Comparison of ENCODE assay signal across 19 cellular contexts in the genomic region with DNA sequence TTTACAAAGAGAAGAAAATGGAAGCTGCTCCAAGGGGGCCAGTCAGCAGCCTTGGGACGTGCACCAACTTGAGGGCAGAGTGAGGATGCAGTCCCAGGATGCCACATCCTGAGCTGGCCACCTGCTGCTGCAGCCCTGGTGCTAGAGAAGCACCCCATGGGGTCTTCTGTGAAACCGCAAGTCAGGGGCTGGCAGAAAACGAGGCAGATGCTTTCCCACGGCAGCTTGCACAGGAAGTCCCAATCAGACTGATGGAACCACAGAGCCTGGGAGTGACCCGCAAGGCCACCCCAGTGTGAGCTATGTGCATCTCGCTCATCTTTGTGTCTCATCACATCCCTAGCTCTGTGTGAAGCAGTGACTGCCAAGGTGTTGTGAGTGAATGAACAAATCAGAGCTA.
A peak's percentile ranks its signal among the peaks of the same experiment; 100 is the strongest.
DNase-seq lines count a peak whose midpoint lies in the region; ATAC-seq, FAIRE-seq and TF ChIP-seq lines count a peak whose summit lies in the region.
"Had no signal": no experiment of that assay in that cellular context is flagged by ENCODE, and none has a peak within 500 bp of the region (broad histone marks: within the 10 kb centered on the region; RNA-seq: fewer than 3 reads in every experiment).

No MANE protein-coding gene starts in this region.

- no peak for FAIRE-seq in H1 (lab: Jason Lieb, UNC)
- FAIRE-seq: G401.6 had no signal

- H3K9me2 ChIP-seq in Loucy (replicated peaks; ENCODE audit: low read depth, low read length), result no peaks in the 10 kb centered on the region

- H2BK120ac ChIP-seq in H1 (replicated peaks; ENCODE audit: low read depth, low read length), result no peak overlapping the region

- peak overlapping the region; percentile 53; the same call in 1 of the 2 replicates for H4K8ac ChIP-seq in H1 (ENCODE audit: extremely low read depth, insufficient read depth, low read length)

- H3K36me3 Mint-ChIP-seq in CD8-positive, alpha-beta T cell, result peaks cover 80% of the 10 kb centered on the region
- peaks cover 4 to 23% of the 10 kb centered on the region in 2 donors for H3K36me3 Mint-ChIP-seq in activated T-cell treated with anti-CD3 and anti-CD28 coated beads, Interleukin-2, amount 50 U/mL, for 72 hours (ENCODE audit: insufficient read depth in 2 of 2)
- H3K36me3 Mint-ChIP-seq in chondrocyte (ENCODE audit: low read depth), result no peaks in the 10 kb centered on the region

- TF ChIP-seq RAD21 in H1 (IDR thresholded peaks at IDR 0.05 in 1 of 2, conservative IDR thresholded peaks at IDR 0.05 in 1 of 2; ENCODE audit: low read depth in 2 of 2, low read length in 2 of 2), result no peak

- DNase-seq in A172 (ENCODE audit: low spot score), result peak; percentile 52
- peak in 1 of 7 experiments; percentile 20 for DNase-seq in CD8-positive, alpha-beta T cell
- no peak for DNase-seq in H1 (ENCODE audit: low read depth in 1 of 2, low spot score in 2 of 2)
- no peak for DNase-seq in activated T-cell treated with anti-CD3 and anti-CD28 coated beads, Interleukin-2, amount 50 U/mL, for 72 hours
- DNase-seq in epidermal melanocyte (ENCODE audit: insufficient read length, low spot score), result no peak
- DNase-seq in chondrocyte (ENCODE audit: low spot score), result no peak
- DNase-seq: GM23248, NCI-H1105 treated with DMSO at 0.1 percent for 48 hours, NCI-H1694, NCI-H2081 treated with DMSO at 0.1 percent for 48 hours, NCI-H510A, NCI-H748 treated with DMSO at 0.1 percent for 48 hours, OCI-M1, SHP77 had no signal

- H3K9ac ChIP-seq in Loucy (ENCODE audit: low read depth, low read length, poor library complexity, severe bottlenecking) (peak overlapping the region; percentile 4), H1 (replicated peaks in 1 of 4; ENCODE audit: extremely low read depth in 1 of 4, low read depth in 3 of 4, low read length in 3 of 4) (no peak overlapping the region)
- H3K9ac ChIP-seq: GM23248 had no signal

- no peaks in the 10 kb centered on the region for H3F3A ChIP-seq in Loucy (ENCODE audit: low read depth)

- CTCF ChIA-PET in CD8-positive, alpha-beta T cell (lab: Charles Lee), result interaction anchor here (1.3 to 8.3 kb wide), 6 partner anchors 12 to 252 kb away, joined by 4 to 131 read pairs (median 4); no protein-coding TSS in a partner anchor
- CTCF ChIA-PET in H1 (lab: Charles Lee; ENCODE audit: partially characterized antibody), result interaction anchor here (0.7 to 12.6 kb wide), 19 partner anchors 9 to 152 kb away, joined by 3 to 99 read pairs (median 3); no protein-coding TSS in a partner anchor

- no peaks in the 10 kb centered on the region for H3K27me3 Mint-ChIP-seq in CD8-positive, alpha-beta T cell (ENCODE audit: low read depth)
- H3K27me3 Mint-ChIP-seq in activated T-cell treated with anti-CD3 and anti-CD28 coated beads, Interleukin-2, amount 50 U/mL, for 72 hours (ENCODE audit: low read depth), result no peaks in the 10 kb centered on the region
- peaks cover 13% of the 10 kb centered on the region for H3K27me3 Mint-ChIP-seq in chondrocyte (ENCODE audit: low read depth)

- no peak overlapping the region for H2BK20ac ChIP-seq in H1 (ENCODE audit: low read length)

- POLR2A ChIA-PET in CD8-positive, alpha-beta T cell (lab: Charles Lee), result interaction anchor here (0.6 to 1.7 kb wide), 3 partner anchors 9 to 108 kb away, joined by 3 to 6 read pairs (median 3); no protein-coding TSS in a partner anchor
- POLR2A ChIA-PET in H1 (lab: Charles Lee; ENCODE audit: partially characterized antibody), result interaction anchor here (1.1 kb wide), 1 partner anchor 10 kb away, joined by 5 read pairs; no protein-coding TSS in a partner anchor

- H3K4me1 Mint-ChIP-seq in CD8-positive, alpha-beta T cell (ENCODE audit: low read depth), result peaks cover 42% of the 10 kb centered on the region
- peaks cover 25% of the 10 kb centered on the region for H3K4me1 Mint-ChIP-seq in activated T-cell treated with anti-CD3 and anti-CD28 coated beads, Interleukin-2, amount 50 U/mL, for 72 hours (ENCODE audit: low read depth)
- peaks cover 17% of the 10 kb centered on the region for H3K4me1 Mint-ChIP-seq in chondrocyte (ENCODE audit: low read depth)

- H2AK5ac ChIP-seq in H1 (ENCODE audit: low read depth, low read length), result no peak overlapping the region

- H3K4me3 ChIP-seq in CD8-positive, alpha-beta T cell (ENCODE audit: low read depth, low read length), result no peak overlapping the region
- H3K4me3 ChIP-seq in Loucy (ENCODE audit: low read length, poor library complexity, severe bottlenecking) (no peak overlapping the region), H1 (ENCODE audit: extremely low read depth in 1 of 4, insufficient read depth in 2 of 4, low read depth in 3 of 4, low read length in 4 of 4) (no peak overlapping the region)
- H3K4me3 ChIP-seq: GM23248, SK-N-MC had no signal

- H3K27ac Mint-ChIP-seq in CD8-positive, alpha-beta T cell, result peak overlapping the region; percentile 18
- no peak overlapping the region for H3K27ac Mint-ChIP-seq in activated T-cell treated with anti-CD3 and anti-CD28 coated beads, Interleukin-2, amount 50 U/mL, for 72 hours
- no peak overlapping the region for H3K27ac Mint-ChIP-seq in chondrocyte (ENCODE audit: unreplicated experiment)

- H3K79me1 ChIP-seq in H1 (ENCODE audit: low read depth, low read length), result no peaks in the 10 kb centered on the region; the same call in 1 of the 2 replicates

- no peak overlapping the region for H2BK5ac ChIP-seq in H1 (ENCODE audit: low read depth, low read length)

- H4K20me1 ChIP-seq in Loucy (ENCODE audit: insufficient read depth, low read length, poor library complexity, severe bottlenecking) (no peaks in the 10 kb centered on the region), H1 (replicated peaks in 1 of 2; ENCODE audit: control insufficient read depth in 1 of 2, insufficient read depth in 2 of 2, low read length in 2 of 2) (no peaks in the 10 kb centered on the region)

- H3K14ac ChIP-seq in H1 (ENCODE audit: insufficient read length), result no peak overlapping the region

- no peak overlapping the region for H3K4ac ChIP-seq in H1 (replicated peaks; ENCODE audit: insufficient read length, low read depth, low read length)

- no peak overlapping the region for H3K18ac ChIP-seq in H1 (ENCODE audit: extremely low read depth, low read length)

- no peak for ATAC-seq in CD8-positive, alpha-beta T cell
- no peak for ATAC-seq in activated T-cell treated with anti-CD3 and anti-CD28 coated beads, Interleukin-2, amount 50 U/mL, for 72 hours (replicated peaks in 1 of 2)
- ATAC-seq in HG03097 (IDR thresholded peaks at IDR 0.05; ENCODE audit: low FRiP score, unreplicated experiment), result no peak

- H2AFZ ChIP-seq in Loucy (ENCODE audit: low read length) (no peak overlapping the region), H1 (ENCODE audit: low read length) (no peak overlapping the region)
- H2AFZ ChIP-seq: GM23248 had no signal

- intact Hi-C loops in CD8-positive, alpha-beta T cell (cut with DNase I, micrococcal nuclease), result loop anchor here in 1 of 2 experiments (10.0 kb wide), 1 partner anchor 1601 kb away; a partner anchor contains a TSS

- 80% methylated on average over 6 of the region's 6 CpGs; no CpG with 5 or more reads in 1 of the 2 experiments for WGBS in H1 (ENCODE audit: extremely low coverage in 1 of 2, insufficient coverage in 1 of 2, insufficient read length in 1 of 2, insufficient replicate concordance in 2 of 2, low coverage in 1 of 2, low lambda C conversion rate in 2 of 2, missing lambda C conversion rate in 1 of 2), 2 experiments

- TF ChIP-seq EP300 in H1 (IDR thresholded peaks at IDR 0.05; ENCODE audit: borderline replicate concordance in 1 of 2, low read depth in 2 of 2, low read length in 2 of 2), result no peak

- peaks cover 33% of the 10 kb centered on the region for H3K4me1 ChIP-seq in CD8-positive, alpha-beta T cell (ENCODE audit: insufficient read depth, low read length)
- H3K4me1 ChIP-seq in Loucy (ENCODE audit: insufficient read depth, low read length, poor library complexity, severe bottlenecking) (peaks cover 35% of the 10 kb centered on the region), H1 (replicated peaks in 1 of 4; ENCODE audit: control insufficient read depth in 3 of 4, insufficient read depth in 4 of 4, low read length in 3 of 4) (peaks cover 17 to 37% (median 27%) of the 10 kb centered on the region in 4 experiments)

- no peaks in the 10 kb centered on the region for H3K23me2 ChIP-seq in H1 (ENCODE audit: low read depth, low read length)

- no peaks in the 10 kb centered on the region for H3K27me3 ChIP-seq in CD8-positive, alpha-beta T cell (ENCODE audit: insufficient read depth, low read length)
- H3K27me3 ChIP-seq in Loucy (ENCODE audit: insufficient read depth, low read length, poor library complexity, severe bottlenecking) (no peaks in the 10 kb centered on the region), H1 (replicated peaks in 1 of 4; ENCODE audit: control insufficient read depth in 3 of 4, extremely low read depth in 1 of 4, insufficient read depth in 3 of 4, low read length in 3 of 4) (no peaks in the 10 kb centered on the region)

- TF ChIP-seq CTCF in CD8-positive, alpha-beta T cell (IDR thresholded peaks at IDR 0.05), result no peak
- no peak for TF ChIP-seq CTCF in Loucy (conservative IDR thresholded peaks at IDR 0.05; ENCODE audit: low read length)
- TF ChIP-seq CTCF in H1 (IDR thresholded peaks at IDR 0.05; ENCODE audit: control extremely low read depth in 1 of 3, insufficient read depth in 1 of 3, low read depth in 1 of 3, low read length in 3 of 3), result no peak
- no peak for TF ChIP-seq CTCF in chondrocyte (IDR thresholded peaks at IDR 0.05)

- peaks cover 43% of the 10 kb centered on the region for H3K36me3 ChIP-seq in CD8-positive, alpha-beta T cell (ENCODE audit: insufficient read depth, low read length)
- peaks cover 87% of the 10 kb centered on the region; the same call in 1 of the 2 replicates for H3K36me3 ChIP-seq in Loucy (ENCODE audit: insufficient read depth, low read length)
- peaks cover 0 to 16% (median 8%) of the 10 kb centered on the region in 4 experiments for H3K36me3 ChIP-seq in H1 (ENCODE audit: control insufficient read depth in 2 of 4, insufficient read depth in 4 of 4, low read length in 3 of 4)

- H2BK15ac ChIP-seq in H1 (ENCODE audit: low read length), result no peak overlapping the region

- H3K4me2 ChIP-seq in Loucy (ENCODE audit: low read depth, low read length, poor library complexity, severe bottlenecking) (peak overlapping the region; percentile 37), H1 (ENCODE audit: insufficient read depth in 1 of 2, low read depth in 2 of 2, low read length in 2 of 2) (no peak overlapping the region)

- H3K27ac ChIP-seq in CD8-positive, alpha-beta T cell (ENCODE audit: low read depth, low read length), result no peak overlapping the region
- no peak overlapping the region for H3K27ac ChIP-seq in H1 (ENCODE audit: low read depth, low read length)
- H3K27ac ChIP-seq: C4-2B, GM23248, SK-N-MC had no signal

- no peak overlapping the region for H3K4me3 Mint-ChIP-seq in CD8-positive, alpha-beta T cell
- H3K4me3 Mint-ChIP-seq in activated T-cell treated with anti-CD3 and anti-CD28 coated beads, Interleukin-2, amount 50 U/mL, for 72 hours, result no peak overlapping the region
- H3K4me3 Mint-ChIP-seq in chondrocyte (ENCODE audit: unreplicated experiment), result no peak overlapping the region

- H3K9me3 ChIP-seq in CD8-positive, alpha-beta T cell (ENCODE audit: low read length), result no peaks in the 10 kb centered on the region
- no peaks in the 10 kb centered on the region for H3K9me3 ChIP-seq in Loucy (ENCODE audit: insufficient read depth, low read depth, low read length)
- no peaks in the 10 kb centered on the region for H3K9me3 ChIP-seq in H1 (ENCODE audit: insufficient read depth in 2 of 2, low read depth in 1 of 2, low read length in 1 of 2)

- H4K91ac ChIP-seq in H1 (replicated peaks; ENCODE audit: insufficient read length, low read length), result no peak overlapping the region

- no peak overlapping the region for H3K56ac ChIP-seq in H1 (replicated peaks; ENCODE audit: insufficient read length, low read depth, low read length)

- H2BK12ac ChIP-seq in H1 (ENCODE audit: low read depth, low read length), result no peak overlapping the region; the same call in 1 of the 2 replicates

- H3K23ac ChIP-seq in H1 (ENCODE audit: insufficient read length), result no peak overlapping the region

- H4K5ac ChIP-seq in H1 (ENCODE audit: insufficient read length, low read depth, low read length), result no peak overlapping the region

- no peaks in the 10 kb centered on the region for H3K9me3 Mint-ChIP-seq in CD8-positive, alpha-beta T cell
- H3K9me3 Mint-ChIP-seq in activated T-cell treated with anti-CD3 and anti-CD28 coated beads, Interleukin-2, amount 50 U/mL, for 72 hours, result no peaks in the 10 kb centered on the region
- peaks cover 6% of the 10 kb centered on the region for H3K9me3 Mint-ChIP-seq in chondrocyte (ENCODE audit: low read depth)

- H3K79me2 ChIP-seq in Loucy (ENCODE audit: insufficient read depth, low read length) (no peaks in the 10 kb centered on the region), H1 (ENCODE audit: control insufficient read depth in 1 of 2, insufficient read depth in 2 of 2, low read length in 2 of 2) (no peaks in the 10 kb centered on the region)

- no peak for TF ChIP-seq POLR2A in H1 (IDR thresholded peaks at IDR 0.05; ENCODE audit: control extremely low read depth in 1 of 2, low read depth in 2 of 2, low read length in 2 of 2)
